ENCODE assay signal across 8 cellular contexts in the genomic region with DNA sequence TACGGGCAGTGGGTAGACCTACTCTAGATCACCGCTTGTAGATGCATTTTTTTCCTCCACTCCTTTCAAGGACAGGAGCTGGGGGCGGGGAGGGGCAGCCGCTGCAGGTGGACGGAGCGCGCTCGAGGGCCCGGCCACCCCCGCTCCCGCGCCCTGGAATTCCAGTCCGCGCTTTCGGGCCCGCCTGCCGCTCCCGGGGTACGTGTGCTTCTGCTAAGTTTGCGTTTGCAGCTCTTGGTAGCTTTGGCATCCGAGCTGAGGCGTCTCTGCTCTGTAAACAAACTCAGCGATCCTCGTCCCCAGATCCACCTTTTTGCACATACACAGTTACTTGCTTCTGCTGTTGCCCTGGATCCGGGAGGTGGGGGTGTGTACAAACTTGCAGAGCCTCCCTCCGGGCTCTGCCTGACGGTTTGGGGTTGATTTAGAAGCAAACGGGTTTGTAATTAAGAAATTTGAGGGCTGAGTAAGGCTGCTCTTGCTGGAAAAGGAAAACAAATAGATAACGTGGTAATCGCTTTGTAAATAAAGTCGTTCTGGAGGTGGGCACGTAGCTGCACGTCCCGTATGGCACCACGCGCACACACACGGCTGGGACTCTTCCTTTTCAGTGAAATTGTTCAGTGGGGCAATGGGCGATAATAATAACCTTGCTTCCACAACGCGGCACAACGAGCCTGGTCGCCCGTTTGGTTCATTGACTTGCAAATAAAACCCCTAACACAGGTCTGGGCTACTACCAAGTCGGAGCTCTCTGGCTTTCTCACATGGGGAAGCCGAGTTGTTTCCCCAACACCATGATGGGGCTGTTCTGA. TPM values are rescaled to one million over a fixed set of nuclear protein-coding genes. Genes with fewer than 3 reads are reported as not detected.
DNase-seq lines count a peak whose midpoint lies in the region; ATAC-seq and TF ChIP-seq lines count a peak whose summit lies in the region.

No MANE protein-coding gene starts in this region.

- intact Hi-C loops in left cardiac atrium (cut with DNase I) = loop anchor here (2.0 to 10.0 kb wide), 5 partner anchors 135 to 702 kb away; no protein-coding TSS in a partner anchor
- intact Hi-C loops in posterior vena cava (cut with DNase I) = loop anchor here (5.0 to 10.0 kb wide), 2 partner anchors 222 to 699 kb away; no protein-coding TSS in a partner anchor
- intact Hi-C loops in upper lobe of right lung (cut with DNase I) = no loop called here

- peak overlapping the region; percentile 99 for H3K27ac ChIP-seq in upper lobe of right lung

- H3K9me3 ChIP-seq in adipocyte (ENCODE audit: control insufficient read depth, low read length) (no peaks in the 10 kb centered on the region), upper lobe of right lung (no peaks in the 10 kb centered on the region)

- H3K27me3 ChIP-seq in adipocyte (replicated peaks; ENCODE audit: control insufficient read depth, insufficient read depth, low read length) = no peaks in the 10 kb centered on the region
- no peaks in the 10 kb centered on the region for H3K27me3 ChIP-seq in upper lobe of right lung

- H3K4me3 ChIP-seq in GM12875 (ENCODE audit: low read depth, low read length) (peak overlapping the region; percentile 62), adipocyte (ENCODE audit: low read length) (peak overlapping the region; percentile 91), upper lobe of right lung (peak overlapping the region; percentile 99)

- H3K36me3 ChIP-seq in adipocyte (ENCODE audit: control insufficient read depth, insufficient read depth, low read length, severe bottlenecking) = peaks cover 19% of the 10 kb centered on the region
- peaks cover 32% of the 10 kb centered on the region for H3K36me3 ChIP-seq in upper lobe of right lung

- TF ChIP-seq CTCF in GM12875 (IDR thresholded peaks at IDR 0.05; ENCODE audit: borderline replicate concordance, insufficient read depth, low read depth, low read length) (no peak), upper lobe of right lung (IDR thresholded peaks at IDR 0.05) (no peak)

- H3K9ac ChIP-seq in adipocyte (ENCODE audit: low read length) = peak overlapping the region; percentile 98

- ATAC-seq in HG02763 (IDR thresholded peaks at IDR 0.05; ENCODE audit: unreplicated experiment) (peak; percentile 57), left cardiac atrium (peak; percentile 75 to 85), upper lobe of right lung (peak; percentile 85)

- H3K4me1 ChIP-seq in adipocyte (ENCODE audit: control insufficient read depth, insufficient read depth, low read length) (peaks cover 19% of the 10 kb centered on the region), upper lobe of right lung (peaks cover 12% of the 10 kb centered on the region)

- peak; percentile 75 for DNase-seq in NCI-H1417 treated with DMSO at 0.1 percent for 48 hours (lab: John Stamatoyannopoulos, UW)
- DNase-seq in SW 1271 (lab: John Stamatoyannopoulos, UW) = peak; percentile 83 to 92
- peak; percentile 96 for DNase-seq in adipocyte (ENCODE audit: low read depth)
- peak; percentile 90 for DNase-seq in left cardiac atrium
- DNase-seq in posterior vena cava (ENCODE audit: low spot score) = peak; percentile 95
- DNase-seq in upper lobe of right lung = peak; percentile 96

RNA-seq across cellular contexts. Expression of a gene that starts 1.0 kb away (rescaled TPM):
- total RNA-seq in left cardiac atrium (100 to 1,000 TPM in 1 of 2 donors, 10 to 100 TPM in 1; 51.3 to 121 TPM), posterior vena cava (100 to 1,000 TPM in 1 of 2 donors, 10 to 100 TPM in 1; 85.4 to 132 TPM), upper lobe of right lung (278 TPM)

Comparison
In these comparisons a context has a peak if more than half of its experiments do, and no peak if none do; other contexts are left out.
1. Peak in every context shown above with its lines: DNase-seq, ATAC-seq, H3K4me3 ChIP-seq and H3K27ac ChIP-seq.